In the genomic region with DNA sequence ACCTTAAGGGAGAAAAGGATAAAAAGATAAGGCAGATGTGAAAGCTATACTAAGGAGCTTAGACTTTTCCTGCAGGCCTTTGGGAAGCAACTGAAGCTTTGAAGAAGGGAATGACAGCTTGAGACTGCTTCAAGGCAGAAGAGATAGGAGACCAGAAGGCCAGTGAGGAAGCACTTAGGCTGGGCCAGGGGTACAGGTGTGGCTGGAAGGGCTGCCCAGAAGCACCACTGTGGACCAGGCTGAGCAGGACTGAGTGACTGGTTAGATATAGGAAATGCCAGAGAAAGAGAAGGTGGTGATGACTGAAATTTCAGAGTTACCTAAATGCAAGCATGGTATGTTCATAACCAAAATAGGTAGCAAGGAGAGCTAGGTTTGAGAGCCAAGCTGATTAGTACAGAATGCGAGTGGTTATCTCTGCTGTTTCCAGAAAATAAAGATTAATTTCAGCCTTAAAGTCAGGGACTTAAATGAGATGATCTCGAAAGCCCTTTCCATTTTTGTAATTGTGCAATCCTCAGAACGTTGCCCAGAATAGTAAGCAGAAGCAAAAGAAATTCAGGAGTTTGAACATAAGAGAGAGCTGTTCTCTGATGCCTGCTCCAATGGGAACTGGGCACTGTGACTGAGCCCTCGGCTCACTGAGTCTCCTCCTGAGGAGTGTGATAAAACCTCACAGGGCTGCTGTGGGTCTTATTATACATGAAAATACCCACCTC, we compare ENCODE assay signal across 1 cellular context.
TF ChIP-seq lines count a peak whose summit lies in the region.

No MANE protein-coding gene starts in this region.

TF ChIP-seq in K562, 482 proteins besides CTCF, POLR2A, EP300 and RAD21:
- peak; percentile 65 for TF ChIP-seq CEBPB (tag; IDR thresholded peaks at IDR 0.05)
- no peak for TF ChIP-seq NRF1 (conservative IDR thresholded peaks at IDR 0.05 in 1 of 2, IDR thresholded peaks at IDR 0.05 in 1 of 2)
- TF ChIP-seq ZNF586 (CRISPR knock-in tag; conservative IDR thresholded peaks at IDR 0.05): no peak
- TF ChIP-seq KDM5B (IDR thresholded peaks at IDR 0.05; ENCODE audit: insufficient replicate concordance, low read depth, low read length): no peak
- TF ChIP-seq CEBPG (CRISPR knock-in tag; IDR thresholded peaks at IDR 0.05): no peak
- peak; percentile 27 to 49; a peak in 2 of 4 replicates for TF ChIP-seq CEBPG (tag; conservative IDR thresholded peaks at IDR 0.05 in 1 of 2, IDR thresholded peaks at IDR 0.05 in 1 of 2)
- no peak for TF ChIP-seq MTA1 (IDR thresholded peaks at IDR 0.05; ENCODE audit: borderline replicate concordance)
- TF ChIP-seq HMG20B (CRISPR knock-in tag; IDR thresholded peaks at IDR 0.05): no peak
- TF ChIP-seq ZNF133 (CRISPR knock-in tag; IDR thresholded peaks at IDR 0.05): no peak
- TF ChIP-seq MCM3 (IDR thresholded peaks at IDR 0.05): no peak
- TF ChIP-seq, protein P1, sequence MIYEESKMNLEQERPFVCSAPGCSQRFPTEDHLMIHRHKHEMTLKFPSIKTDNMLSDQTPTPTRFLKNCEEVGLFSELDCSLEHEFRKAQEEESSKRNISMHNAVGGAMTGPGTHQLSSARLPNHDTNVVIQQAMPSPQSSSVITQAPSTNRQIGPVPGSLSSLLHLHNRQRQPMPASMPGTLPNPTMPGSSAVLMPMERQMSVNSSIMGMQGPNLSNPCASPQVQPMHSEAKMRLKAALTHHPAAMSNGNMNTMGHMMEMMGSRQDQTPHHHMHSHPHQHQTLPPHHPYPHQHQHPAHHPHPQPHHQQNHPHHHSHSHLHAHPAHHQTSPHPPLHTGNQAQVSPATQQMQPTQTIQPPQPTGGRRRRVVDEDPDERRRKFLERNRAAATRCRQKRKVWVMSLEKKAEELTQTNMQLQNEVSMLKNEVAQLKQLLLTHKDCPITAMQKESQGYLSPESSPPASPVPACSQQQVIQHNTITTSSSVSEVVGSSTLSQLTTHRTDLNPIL (CRISPR knock-in tag; IDR thresholded peaks at IDR 0.05): no peak
